Comparison of ENCODE assay signal across 8 cellular contexts in the genomic region with DNA sequence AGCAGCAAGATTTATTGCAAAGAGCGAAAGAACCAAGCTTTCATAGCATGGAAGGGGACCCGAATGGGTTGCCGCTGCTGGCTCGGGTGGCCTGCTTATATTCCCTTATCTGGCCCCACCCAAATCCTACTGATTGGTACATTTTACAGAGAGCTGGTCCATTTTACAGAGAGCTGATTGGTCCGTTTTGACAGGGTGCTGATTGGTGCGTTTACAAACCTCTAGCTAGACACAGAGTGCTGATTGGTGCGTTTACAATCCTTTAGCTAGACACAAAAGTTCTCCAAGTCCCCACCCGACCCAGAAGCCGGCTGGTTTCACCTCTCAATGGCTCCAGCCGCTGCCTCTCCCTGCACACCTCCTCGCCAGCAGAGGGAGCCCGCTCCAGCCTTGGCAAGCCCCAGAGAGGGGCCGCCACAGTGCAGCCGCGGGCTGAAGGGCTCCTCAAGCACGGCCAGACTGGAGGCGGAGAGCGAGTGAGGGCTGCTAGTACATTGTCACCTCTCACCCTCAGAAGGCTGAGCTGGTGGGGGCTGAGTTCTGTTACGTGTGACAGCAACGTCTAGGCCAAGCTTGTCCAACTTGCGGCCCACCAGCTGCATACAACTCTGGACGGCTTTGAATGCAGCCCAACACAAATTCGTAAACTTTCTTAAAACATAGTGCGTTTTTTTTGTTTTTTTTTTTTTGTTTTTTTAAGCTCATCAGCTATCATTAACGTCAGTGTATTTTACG. TPM values are rescaled to one million over a fixed set of nuclear protein-coding genes. Genes with fewer than 3 reads are reported as not detected.
A peak's percentile ranks its signal among the peaks of the same experiment; 100 is the strongest.
DNase-seq lines count a peak whose midpoint lies in the region; ATAC-seq and TF ChIP-seq lines count a peak whose summit lies in the region.

No MANE protein-coding gene starts in this region.

- H3K4me3 Mint-ChIP-seq in CD14-positive monocyte (peak overlapping the region; percentile 60 to 70), GM23338 (no peak overlapping the region)
- peak overlapping the region; percentile 31 for H3K4me3 Mint-ChIP-seq in activated T-helper 2 cell treated with anti-CD3 and anti-CD28 coated beads, Interferon-gamma antibody, Interleukin-2, Interleukin-4, amounts not matched to agents 10 μg/mL and 5 μg/mL and 100 μg/mL, durations not matched to agents 14 hours and 24 hours and 36 hours (ENCODE audit: low read depth)

- H3K4me1 Mint-ChIP-seq in CD14-positive monocyte (peaks cover 5% of the 10 kb centered on the region), GM23338 (peaks cover 5% of the 10 kb centered on the region; the same call in 1 of the 3 replicates)
- H3K4me1 Mint-ChIP-seq in activated T-helper 2 cell treated with anti-CD3 and anti-CD28 coated beads, Interferon-gamma antibody, Interleukin-2, Interleukin-4, amounts not matched to agents 10 μg/mL and 5 μg/mL and 100 μg/mL, durations not matched to agents 14 hours and 24 hours and 36 hours (ENCODE audit: low read depth), result no peaks in the 10 kb centered on the region

- H3K4me3 ChIP-seq in GM23338 (peak overlapping the region; percentile 43; the same call in 1 of the 2 replicates), right atrium auricular region (no peak overlapping the region), SJCRH30 (no peak overlapping the region)

- H3K27ac Mint-ChIP-seq in CD14-positive monocyte (no peak overlapping the region), GM23338 (no peak overlapping the region)
- H3K27ac Mint-ChIP-seq in activated T-helper 2 cell treated with anti-CD3 and anti-CD28 coated beads, Interferon-gamma antibody, Interleukin-2, Interleukin-4, amounts not matched to agents 10 μg/mL and 5 μg/mL and 100 μg/mL, durations not matched to agents 14 hours and 24 hours and 36 hours, result no peak overlapping the region

- TF ChIP-seq CTCF in CD14-positive monocyte (IDR thresholded peaks at IDR 0.05) (peak; percentile 50), GM23338 (conservative IDR thresholded peaks at IDR 0.05; ENCODE audit: low read depth in 2 of 2) (peak; percentile 73 to 87), right atrium auricular region (IDR thresholded peaks at IDR 0.05) (peak; percentile 22 to 42)

- no peaks in the 10 kb centered on the region for H4K20me1 ChIP-seq in GM23338 (replicated peaks; ENCODE audit: insufficient read depth)

- H3K4me1 ChIP-seq in GM23338 (ENCODE audit: insufficient read depth) (no peaks in the 10 kb centered on the region), right atrium auricular region (no peaks in the 10 kb centered on the region), SJCRH30 (no peaks in the 10 kb centered on the region)

- H3K9me3 Mint-ChIP-seq in CD14-positive monocyte (peaks cover 12 to 22% (median 18%) of the 10 kb centered on the region in 7 donors), GM23338 (peaks cover 22% of the 10 kb centered on the region)
- no peaks in the 10 kb centered on the region for H3K9me3 Mint-ChIP-seq in activated T-helper 2 cell treated with anti-CD3 and anti-CD28 coated beads, Interferon-gamma antibody, Interleukin-2, Interleukin-4, amounts not matched to agents 10 μg/mL and 5 μg/mL and 100 μg/mL, durations not matched to agents 14 hours and 24 hours and 36 hours

- H3K9me3 ChIP-seq in right atrium auricular region (no peaks in the 10 kb centered on the region), SJCRH30 (replicated peaks) (0 out of 2 replicates have a peak, but pooled peaks cover 2% of the 10 kb centered on the region)

- H3K27me3 Mint-ChIP-seq in CD14-positive monocyte (ENCODE audit: low read depth in 3 of 3) (peaks cover 2 to 8% (median 7%) of the 10 kb centered on the region in 3 donors), GM23338 (ENCODE audit: insufficient read depth, low read depth, poor library complexity) (peaks cover 4% of the 10 kb centered on the region)
- peaks cover 4% of the 10 kb centered on the region for H3K27me3 Mint-ChIP-seq in activated T-helper 2 cell treated with anti-CD3 and anti-CD28 coated beads, Interferon-gamma antibody, Interleukin-2, Interleukin-4, amounts not matched to agents 10 μg/mL and 5 μg/mL and 100 μg/mL, durations not matched to agents 14 hours and 24 hours and 36 hours (ENCODE audit: low read depth)

- peak overlapping the region; percentile 94 for H2AFZ ChIP-seq in GM23338

- no peaks in the 10 kb centered on the region for H3K79me2 ChIP-seq in GM23338 (replicated peaks; ENCODE audit: insufficient read depth)

- H3K27me3 ChIP-seq in GM23338 (ENCODE audit: insufficient read depth) (no peaks in the 10 kb centered on the region), right atrium auricular region (no peaks in the 10 kb centered on the region), SJCRH30 (peaks cover 3% of the 10 kb centered on the region; the same call in 1 of the 2 replicates)

- peak; percentile 99 for ATAC-seq in GM23338

- intact Hi-C loops in CD14-positive monocyte (cut with micrococcal nuclease), result no loop called here
- intact Hi-C loops in activated T-helper 2 cell treated with anti-CD3 and anti-CD28 coated beads, Interferon-gamma antibody, Interleukin-2, Interleukin-4, amounts not matched to agents 10 μg/mL and 5 μg/mL and 100 μg/mL, durations not matched to agents 14 hours and 24 hours and 36 hours (cut with micrococcal nuclease), result no loop called here

- DNase-seq in CD14-positive monocyte (ENCODE audit: low spot score), result peak; percentile 57
- DNase-seq in GM23338 (ENCODE audit: low spot score), result peak; percentile 87
- DNase-seq in NOMO-1 treated with DMSO at 0.1 percent for 48 hours (lab: John Stamatoyannopoulos, UW; ENCODE audit: unreplicated experiment), result peak; percentile 59
- peak; percentile 43 for DNase-seq in activated T-helper 2 cell treated with anti-CD3 and anti-CD28 coated beads, Interferon-gamma antibody, Interleukin-2, Interleukin-4, amounts not matched to agents 10 μg/mL and 5 μg/mL and 100 μg/mL, durations not matched to agents 14 hours and 24 hours and 36 hours (ENCODE audit: low spot score)
- no peak for DNase-seq in right atrium auricular region (ENCODE audit: low spot score)
- peak; percentile 37 to 54 (median 37) for DNase-seq in stimulated activated CD4-positive, alpha-beta T cell treated with anti-CD3 and anti-CD28 coated beads, Interleukin-12 subunit alpha, Interleukin-12 subunit beta, amount 100 ng/mL, for 48 hours (ENCODE audit: low read depth in 2 of 3, low spot score in 1 of 3)
- no peak for DNase-seq in SJCRH30
- DNase-seq in A172 (ENCODE audit: low spot score), result no peak

- no peaks in the 10 kb centered on the region for H3F3A ChIP-seq in GM23338 (replicated peaks; ENCODE audit: low read depth)

- no peaks in the 10 kb centered on the region for H3K36me3 Mint-ChIP-seq in CD14-positive monocyte
- peaks cover 3% of the 10 kb centered on the region; the same call in 1 of the 3 replicates for H3K36me3 Mint-ChIP-seq in GM23338 (ENCODE audit: low read depth)
- no peaks in the 10 kb centered on the region for H3K36me3 Mint-ChIP-seq in activated T-helper 2 cell treated with anti-CD3 and anti-CD28 coated beads, Interferon-gamma antibody, Interleukin-2, Interleukin-4, amounts not matched to agents 10 μg/mL and 5 μg/mL and 100 μg/mL, durations not matched to agents 14 hours and 24 hours and 36 hours (ENCODE audit: low read depth)

- H3K4me2 ChIP-seq in GM23338, result peak overlapping the region; percentile 60; the same call in 1 of the 2 replicates

- H3K9me2 ChIP-seq in GM23338 (ENCODE audit: insufficient read depth), result peaks cover 8% of the 10 kb centered on the region; the same call in 1 of the 2 replicates

- no peaks in the 10 kb centered on the region for H3K36me3 ChIP-seq in GM23338 (ENCODE audit: insufficient read depth)
- H3K36me3 ChIP-seq in right atrium auricular region, result no peaks in the 10 kb centered on the region
- H3K36me3 ChIP-seq in SJCRH30, result no peaks in the 10 kb centered on the region

- no peak overlapping the region for H3K27ac ChIP-seq in GM23338 (ENCODE audit: low read depth)
- H3K27ac ChIP-seq in right atrium auricular region, result no peak overlapping the region
- no peak overlapping the region for H3K27ac ChIP-seq in SJCRH30

TF ChIP-seq in GM23338, 12 proteins besides CTCF, POLR2A, EP300 and RAD21:
- TF ChIP-seq ZNF331 (CRISPR knock-in tag; IDR thresholded peaks at IDR 0.05; ENCODE audit: low read depth), result no peak

RNA-seq across cellular contexts. Expression of a gene that starts 8.7 kb away (rescaled TPM):
- polyA plus RNA-seq in CD14-positive monocyte (not detected), GM23338 (2016; fragmentation: Nextera tagmentation; extraction: Ambion mirVana) (not detected in 2 replicates)
- total RNA-seq in GM23338 (2014; rRNA removed; shearing (Covaris generic)), result not detected in 2 replicates
- not detected in 2 replicates for total RNA-seq in activated T-helper 2 cell treated with anti-CD3 and anti-CD28 coated beads, Interferon-gamma antibody, Interleukin-2, Interleukin-4, amounts not matched to agents 10 μg/mL and 5 μg/mL and 100 μg/mL, durations not matched to agents 14 hours and 24 hours and 36 hours
- not detected for total RNA-seq in right atrium auricular region
- total RNA-seq in SJCRH30 (2014; rRNA removed; shearing (Covaris generic)), result not detected in 2 replicates
- not detected in 2 replicates for total RNA-seq in A172 (2014; rRNA removed; shearing (Covaris generic))

RNA-seq across cellular contexts. Expression of a gene that starts 24.1 kb away (rescaled TPM):
- 10 to 100 TPM; 13.8 to 19.8 TPM for polyA plus RNA-seq in CD14-positive monocyte
- total RNA-seq in GM23338 (2014; rRNA removed; shearing (Covaris generic)), result 30.1 and 31.3 TPM in 2 replicates
- polyA plus RNA-seq in GM23338 (2016; fragmentation: Nextera tagmentation; extraction: Ambion mirVana), result 16.8 and 20.2 TPM in 2 replicates
- 22.6 and 24.9 TPM in 2 replicates for total RNA-seq in activated T-helper 2 cell treated with anti-CD3 and anti-CD28 coated beads, Interferon-gamma antibody, Interleukin-2, Interleukin-4, amounts not matched to agents 10 μg/mL and 5 μg/mL and 100 μg/mL, durations not matched to agents 14 hours and 24 hours and 36 hours
- total RNA-seq in right atrium auricular region, result 10 to 100 TPM; 26.1 to 28.0 TPM
- 37.1 and 38.6 TPM in 2 replicates for total RNA-seq in SJCRH30 (2014; rRNA removed; shearing (Covaris generic))
- total RNA-seq in A172 (2014; rRNA removed; shearing (Covaris generic)), result 99.8 and 117 TPM in 2 replicates

Comparison
In these comparisons a context has a peak if more than half of its experiments do, and no peak if none do; other contexts are left out.
1. DNase-seq: peak in CD14-positive monocyte (single experiment), GM23338 (single experiment), NOMO-1 treated with DMSO at 0.1 percent for 48 hours (single experiment), activated T-helper 2 cell treated with anti-CD3 and anti-CD28 coated beads, Interferon-gamma antibody, Interleukin-2, Interleukin-4, amounts not matched to agents 10 μg/mL and 5 μg/mL and 100 μg/mL, durations not matched to agents 14 hours and 24 hours and 36 hours (single experiment) and stimulated activated CD4-positive, alpha-beta T cell treated with anti-CD3 and anti-CD28 coated beads, Interleukin-12 subunit alpha, Interleukin-12 subunit beta, amount 100 ng/mL, for 48 hours (3 of 3); none in right atrium auricular region (single experiment), SJCRH30 (0 of 2) and A172 (single experiment).
2. Peak in every context shown above with its lines, with median percentiles within 50 percentile points of each other: CTCF ChIP-seq.